In the genomic region with DNA sequence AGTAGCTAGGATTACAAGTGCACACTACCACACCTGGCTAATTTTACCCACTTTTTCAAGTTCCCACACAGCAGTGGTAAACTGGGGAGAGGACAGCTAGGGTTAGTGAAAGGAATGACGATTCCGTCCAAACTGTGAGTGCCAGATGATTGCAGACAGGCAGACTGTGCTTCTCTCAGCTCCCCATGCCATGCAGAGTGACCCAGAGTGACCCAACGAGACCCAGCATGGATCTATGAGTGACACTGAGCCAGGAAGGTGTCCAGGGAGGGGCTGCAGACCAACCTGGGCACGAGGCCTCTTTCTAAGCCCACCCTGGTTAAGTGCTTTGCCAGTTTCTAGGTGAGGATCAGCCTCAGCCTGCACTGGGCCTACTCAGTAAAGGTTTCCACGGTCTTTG, we compare ENCODE assay signal across 11 cellular contexts. TPM values are rescaled to one million over a fixed set of nuclear protein-coding genes. Genes with fewer than 3 reads are reported as not detected.
DNase-seq lines count a peak whose midpoint lies in the region; ATAC-seq and TF ChIP-seq lines count a peak whose summit lies in the region.
"Had no signal": no experiment of that assay in that cellular context is flagged by ENCODE, and none has a peak within 500 bp of the region (broad histone marks: within the 10 kb centered on the region; RNA-seq: fewer than 3 reads in every experiment).

No MANE protein-coding gene starts in this region.

- no peaks in the 10 kb centered on the region for H3K9me3 ChIP-seq in CD8-positive, alpha-beta memory T cell (ENCODE audit: low read length)
- no peaks in the 10 kb centered on the region for H3K9me3 ChIP-seq in mammary epithelial cell (replicated peaks; ENCODE audit: insufficient read depth, low read length)
- no peaks in the 10 kb centered on the region for H3K9me3 ChIP-seq in left lung

- CTCF ChIA-PET in CD8-positive, alpha-beta memory T cell (lab: Charles Lee) = interaction anchor here (3.6 to 6.3 kb wide), 2 partner anchors 12 to 51 kb away, joined by 12 to 40 read pairs; no protein-coding TSS in a partner anchor
- CTCF ChIA-PET in mammary epithelial cell (lab: Charles Lee; ENCODE audit: low non-redundant PET) = interaction anchor here (0.6 kb wide), 1 partner anchor 56 kb away, joined by 3 read pairs; no protein-coding TSS in a partner anchor

- 48% methylated on average over 4 of the region's 5 CpGs for WGBS in mammary epithelial cell (ENCODE audit: low coverage, missing lambda C conversion rate)

- no peaks in the 10 kb centered on the region for H3K27me3 ChIP-seq in CD8-positive, alpha-beta memory T cell (ENCODE audit: insufficient read depth, low read length, poor library complexity, severe bottlenecking)
- no peaks in the 10 kb centered on the region for H3K27me3 ChIP-seq in mammary epithelial cell (ENCODE audit: insufficient read depth, low read length)
- no peaks in the 10 kb centered on the region for H3K27me3 ChIP-seq in left lung

- no peaks in the 10 kb centered on the region for H4K20me1 ChIP-seq in mammary epithelial cell (ENCODE audit: insufficient read depth, low read length)

- H3K9ac ChIP-seq in mammary epithelial cell (ENCODE audit: insufficient read depth, low read length) = no peak overlapping the region

- H3K27ac ChIP-seq in CD8-positive, alpha-beta memory T cell (ENCODE audit: low read depth, low read length) = peak overlapping the region; percentile 33
- H3K27ac ChIP-seq in mammary epithelial cell (ENCODE audit: insufficient read depth, low read depth, low read length) (no peak overlapping the region), left lung (peak overlapping the region; percentile 72 to 76)

- in situ Hi-C loops in mammary epithelial cell (cut with MboI; ENCODE audit: low sequenced_read_pairs in 2 of 2) = no loop called here

- peaks cover 4% of the 10 kb centered on the region for H3K4me1 ChIP-seq in CD8-positive, alpha-beta memory T cell (ENCODE audit: insufficient read depth, low read length)
- H3K4me1 ChIP-seq in mammary epithelial cell (ENCODE audit: insufficient read depth, low read length) (peaks cover 11% of the 10 kb centered on the region), left lung (peaks cover 21 to 66% of the 10 kb centered on the region in 2 donors)

- H3K36me3 ChIP-seq in CD8-positive, alpha-beta memory T cell (ENCODE audit: insufficient read depth, low read length) = no peaks in the 10 kb centered on the region
- no peaks in the 10 kb centered on the region for H3K36me3 ChIP-seq in mammary epithelial cell (ENCODE audit: insufficient read depth, low read length)
- H3K36me3 ChIP-seq in left lung = no peaks in the 10 kb centered on the region

- H3K4me1 Mint-ChIP-seq in CD8-positive, alpha-beta memory T cell = peaks cover 13 to 18% (median 17%) of the 10 kb centered on the region in 3 donors
- peaks cover 45% of the 10 kb centered on the region for H3K4me1 Mint-ChIP-seq in stimulated activated effector memory CD8-positive, alpha-beta T cell treated with anti-CD3 and anti-CD28 coated beads, Interleukin-12 subunit alpha, Interleukin-12 subunit beta, amount 100 ng/mL, for 72 hours
- peaks cover 20% of the 10 kb centered on the region for H3K4me1 Mint-ChIP-seq in activated naive CD8-positive, alpha-beta T cell treated with anti-CD3 and anti-CD28 coated beads, Interleukin-2, amount 50 U/mL, for 24 hours

- peaks cover 0 to 1% of the 10 kb centered on the region in 2 donors for H3K27me3 Mint-ChIP-seq in CD8-positive, alpha-beta memory T cell
- no peaks in the 10 kb centered on the region for H3K27me3 Mint-ChIP-seq in activated naive CD8-positive, alpha-beta T cell treated with anti-CD3 and anti-CD28 coated beads, Interleukin-2, amount 50 U/mL, for 24 hours

- no TSS peak for BruUV-seq in mammary epithelial cell (replicated peaks; lab: Mats Ljungman, UMichigan)

- ATAC-seq in left lung = no peak
- ATAC-seq in stimulated activated effector memory CD8-positive, alpha-beta T cell treated with anti-CD3 and anti-CD28 coated beads, Interleukin-12 subunit alpha, Interleukin-12 subunit beta, amount 100 ng/mL, for 72 hours = no peak
- no peak for ATAC-seq in HG02571 (IDR thresholded peaks at IDR 0.05; ENCODE audit: unreplicated experiment)
- ATAC-seq in activated naive CD8-positive, alpha-beta T cell treated with anti-CD3 and anti-CD28 coated beads, Interleukin-2, amount 50 U/mL, for 24 hours = no peak
- ATAC-seq in HG03139 (IDR thresholded peaks at IDR 0.05; ENCODE audit: unreplicated experiment) = no peak

- no peaks in the 10 kb centered on the region for H3K9me3 Mint-ChIP-seq in CD8-positive, alpha-beta memory T cell
- H3K9me3 Mint-ChIP-seq in stimulated activated effector memory CD8-positive, alpha-beta T cell treated with anti-CD3 and anti-CD28 coated beads, Interleukin-12 subunit alpha, Interleukin-12 subunit beta, amount 100 ng/mL, for 72 hours = no peaks in the 10 kb centered on the region
- no peaks in the 10 kb centered on the region for H3K9me3 Mint-ChIP-seq in activated naive CD8-positive, alpha-beta T cell treated with anti-CD3 and anti-CD28 coated beads, Interleukin-2, amount 50 U/mL, for 24 hours

- intact Hi-C loops in mammary epithelial cell (cut with micrococcal nuclease) = no loop called here
- intact Hi-C loops in left lung (cut with DNase I) = no loop called here

- no peaks in the 10 kb centered on the region for H3K36me3 Mint-ChIP-seq in CD8-positive, alpha-beta memory T cell
- H3K36me3 Mint-ChIP-seq in stimulated activated effector memory CD8-positive, alpha-beta T cell treated with anti-CD3 and anti-CD28 coated beads, Interleukin-12 subunit alpha, Interleukin-12 subunit beta, amount 100 ng/mL, for 72 hours = no peaks in the 10 kb centered on the region
- H3K36me3 Mint-ChIP-seq in activated naive CD8-positive, alpha-beta T cell treated with anti-CD3 and anti-CD28 coated beads, Interleukin-2, amount 50 U/mL, for 24 hours (ENCODE audit: low read depth) = no peaks in the 10 kb centered on the region

- no peak overlapping the region for H3K4me3 ChIP-seq in CD8-positive, alpha-beta memory T cell (ENCODE audit: low read length)
- H3K4me3 ChIP-seq in mammary epithelial cell (replicated peaks in 1 of 3; ENCODE audit: insufficient read depth in 1 of 3, low read depth in 2 of 3, low read length in 3 of 3) = no peak overlapping the region
- no peak overlapping the region for H3K4me3 ChIP-seq in left lung

- DNase-seq in CD8-positive, alpha-beta memory T cell = peak in 1 of 5 donors; percentile 12
- DNase-seq in mammary epithelial cell (no peak), left lung (no peak)
- no peak for DNase-seq in stimulated activated effector memory CD8-positive, alpha-beta T cell treated with anti-CD3 and anti-CD28 coated beads, Interleukin-12 subunit alpha, Interleukin-12 subunit beta, amount 100 ng/mL, for 72 hours (ENCODE audit: low spot score in 2 of 2)
- DNase-seq in activated naive CD8-positive, alpha-beta T cell treated with anti-CD3 and anti-CD28 coated beads, Interleukin-2, amount 50 U/mL, for 24 hours = no peak
- no peak for DNase-seq in stimulated activated CD4-positive, alpha-beta T cell treated with anti-CD3 and anti-CD28 coated beads, Interleukin-4, amount 100 ng/mL, for 4 hours
- DNase-seq: activated gamma-delta T cell, NCI-H146, NCI-H524 treated with DMSO at 0.1 percent for 48 hours had no signal

- H3K27ac Mint-ChIP-seq in CD8-positive, alpha-beta memory T cell = peak overlapping the region in 2 of 8 donors; percentile 11 to 54
- H3K27ac Mint-ChIP-seq in stimulated activated effector memory CD8-positive, alpha-beta T cell treated with anti-CD3 and anti-CD28 coated beads, Interleukin-12 subunit alpha, Interleukin-12 subunit beta, amount 100 ng/mL, for 72 hours = peak overlapping the region; percentile 71
- no peak overlapping the region for H3K27ac Mint-ChIP-seq in activated naive CD8-positive, alpha-beta T cell treated with anti-CD3 and anti-CD28 coated beads, Interleukin-2, amount 50 U/mL, for 24 hours

- peak overlapping the region; percentile 51 for H2AFZ ChIP-seq in mammary epithelial cell (ENCODE audit: low read depth, low read length)

- peak overlapping the region in 1 of 7 donors; percentile 7 for H3K4me3 Mint-ChIP-seq in CD8-positive, alpha-beta memory T cell
- peak overlapping the region; percentile 17 for H3K4me3 Mint-ChIP-seq in stimulated activated effector memory CD8-positive, alpha-beta T cell treated with anti-CD3 and anti-CD28 coated beads, Interleukin-12 subunit alpha, Interleukin-12 subunit beta, amount 100 ng/mL, for 72 hours
- H3K4me3 Mint-ChIP-seq in activated naive CD8-positive, alpha-beta T cell treated with anti-CD3 and anti-CD28 coated beads, Interleukin-2, amount 50 U/mL, for 24 hours = no peak overlapping the region

- POLR2A ChIA-PET in CD8-positive, alpha-beta memory T cell (lab: Charles Lee) = no interaction called here

- dilution Hi-C loops in mammary epithelial cell (cut with HindIII; ENCODE audit: low sequenced_read_pairs) = loop anchor here (5.0 to 10.0 kb wide), 2 partner anchors 63 to 541 kb away; no protein-coding TSS in a partner anchor

- TF ChIP-seq CTCF in mammary epithelial cell (conservative IDR thresholded peaks at IDR 0.05 in 1 of 2, IDR thresholded peaks at IDR 0.05 in 1 of 2; ENCODE audit: extremely low read depth in 1 of 2, insufficient read depth in 1 of 2, low read depth in 1 of 2, low read length in 2 of 2) (no peak), left lung (IDR thresholded peaks at IDR 0.05) (no peak)

- H3K4me2 ChIP-seq in mammary epithelial cell (ENCODE audit: insufficient read depth, low read depth, low read length) = no peak overlapping the region

- H3K79me2 ChIP-seq in mammary epithelial cell (ENCODE audit: insufficient read depth, low read length) = no peaks in the 10 kb centered on the region

RNA-seq across cellular contexts. Expression of a gene that starts 7.7 kb away (rescaled TPM):
- 1 to 10 TPM; 5.8 to 7.5 TPM for total RNA-seq in CD8-positive, alpha-beta memory T cell
- 6.6 TPM for polyA plus RNA-seq in CD8-positive, alpha-beta memory T cell
- total RNA-seq in mammary epithelial cell = 1 to 10 TPM; 5.9 to 7.8 TPM
- 7.7 TPM for polyA plus RNA-seq in mammary epithelial cell
- 36.0 TPM for polyA minus RNA-seq in mammary epithelial cell
- total RNA-seq in left lung = 10 to 100 TPM; 15.7 to 23.0 TPM

RNA-seq across cellular contexts. Expression of a gene that starts 44.6 kb away (rescaled TPM):
- total RNA-seq in CD8-positive, alpha-beta memory T cell = under 1 TPM; 0.09 to 0.20 TPM
- polyA plus RNA-seq in CD8-positive, alpha-beta memory T cell = 0.07 TPM
- total RNA-seq in mammary epithelial cell (1 to 10 TPM in 1 of 2 donors, under 1 TPM in 1; 0.73 to 3.5 TPM), left lung (under 1 TPM; 0.60 to 0.93 TPM)
- polyA plus RNA-seq in mammary epithelial cell = 0.26 TPM
- not detected for polyA minus RNA-seq in mammary epithelial cell
